12 cellular contexts compared by ENCODE assay signal in genomic region chr4:113893546-113893945, GRCh38.
DNase-seq lines count a peak whose midpoint lies in the region; ATAC-seq and TF ChIP-seq lines count a peak whose summit lies in the region.
"Had no signal": no experiment of that assay in that cellular context is flagged by ENCODE, and none has a peak within 500 bp of the region (broad histone marks: within the 10 kb centered on the region; RNA-seq: fewer than 3 reads in every experiment).

No MANE protein-coding gene starts in this region.

- H3K4me3 ChIP-seq in AG10803 (ENCODE audit: low read length), result no peak overlapping the region
- H3K4me3 ChIP-seq in PC-9, result no peak overlapping the region
- H3K4me3 ChIP-seq in fibroblast of villous mesenchyme (ENCODE audit: low read depth, low read length), result no peak overlapping the region

- H3K79me2 ChIP-seq in PC-9 (ENCODE audit: low read depth), result no peaks in the 10 kb centered on the region

- intact Hi-C loops in PC-9 (cut with micrococcal nuclease; ENCODE audit: unreplicated experiment), result no loop called here

- no peak for ATAC-seq in HG02642 (IDR thresholded peaks at IDR 0.05; ENCODE audit: poor library complexity, unreplicated experiment)
- ATAC-seq: WTC11 had no signal

- no peaks in the 10 kb centered on the region for H4K20me1 ChIP-seq in PC-9 (ENCODE audit: insufficient read depth)

- no peaks in the 10 kb centered on the region for H3K9me2 ChIP-seq in PC-9 (ENCODE audit: insufficient read depth)

- POLR2A ChIA-PET in GM10248 (lab: Yijun Ruan, JAX) (no interaction called here), PC-9 (lab: Charles Lee; ENCODE audit: unreplicated experiment) (no interaction called here)

- no peaks in the 10 kb centered on the region for H3F3A ChIP-seq in PC-9 (ENCODE audit: insufficient read depth, low read depth)

- H3K4me2 ChIP-seq in PC-9, result no peak overlapping the region

- BruUV-seq in PC-9 (replicated peaks; lab: Mats Ljungman, UMichigan), result no TSS peak

- CTCF ChIA-PET in GM10248 (lab: Yijun Ruan, JAX), result no interaction called here
- CTCF ChIA-PET in PC-9 (lab: Charles Lee), result no interaction called here

- H3K27me3 ChIP-seq in PC-9 (ENCODE audit: insufficient read depth, low read depth), result no peaks in the 10 kb centered on the region

- no peak overlapping the region for H3K27ac ChIP-seq in PC-9

- DNase-seq in AG10803 (ENCODE audit: low read depth) (peak; percentile 26), GM10248 (ENCODE audit: extremely low spot score) (no peak), PC-9 (no peak), fibroblast of villous mesenchyme (ENCODE audit: low read depth) (peak; percentile 12), NCI-H1105 treated with DMSO at 0.1 percent for 48 hours (lab: John Stamatoyannopoulos, UW) (no peak), HT-29 (ENCODE audit: low spot score) (no peak), GM20000 (ENCODE audit: low spot score) (no peak)
- DNase-seq: caudate nucleus, naive B cell, NCI-H2081 treated with DMSO at 0.1 percent for 48 hours had no signal

- peak; percentile 43 for TF ChIP-seq CTCF in AG10803 (conservative IDR thresholded peaks at IDR 0.05; ENCODE audit: low read length)
- peak; percentile 19 for TF ChIP-seq CTCF in GM10248 (IDR thresholded peaks at IDR 0.05; ENCODE audit: control extremely low read depth, extremely low read depth, low read depth, missing control alignments)
- TF ChIP-seq CTCF in PC-9 (conservative IDR thresholded peaks at IDR 0.05), result peak; percentile 54
- peak; percentile 37 for TF ChIP-seq CTCF in fibroblast of villous mesenchyme (IDR thresholded peaks at IDR 0.05; ENCODE audit: insufficient read depth, low read depth, low read length)
- no peak for TF ChIP-seq CTCF in GM20000 (IDR thresholded peaks at IDR 0.05; ENCODE audit: extremely low read depth, missing control alignments)

- no peaks in the 10 kb centered on the region for H3K9me3 ChIP-seq in PC-9 (ENCODE audit: insufficient read depth, low read depth)

- no peak overlapping the region for H2AFZ ChIP-seq in PC-9

- H3K36me3 ChIP-seq in PC-9 (ENCODE audit: low read depth), result no peaks in the 10 kb centered on the region

- H3K4me1 ChIP-seq in PC-9 (replicated peaks; ENCODE audit: insufficient read depth), result no peaks in the 10 kb centered on the region

Comparison
In these comparisons a context has a peak if more than half of its experiments do, and no peak if none do; other contexts are left out.
1. DNase-seq: peak in AG10803 (single experiment) and fibroblast of villous mesenchyme (single experiment); none in GM10248 (single experiment), PC-9 (0 of 2), NCI-H1105 treated with DMSO at 0.1 percent for 48 hours (single experiment), HT-29 (single experiment) and GM20000 (single experiment).